ENCODE assay signal across 1 cellular context in genomic region chr5:139524446-139524845, GRCh38.
TF ChIP-seq lines count a peak whose summit lies in the region.

No MANE protein-coding gene starts in this region.

TF ChIP-seq in K562, 482 proteins besides CTCF, POLR2A, EP300 and RAD21:
- TF ChIP-seq NR2F6 (CRISPR knock-in tag; IDR thresholded peaks at IDR 0.05) (no peak), NRF1 (conservative IDR thresholded peaks at IDR 0.05 in 1 of 2, IDR thresholded peaks at IDR 0.05 in 1 of 2) (no peak), ZNF277 (CRISPR knock-in tag; IDR thresholded peaks at IDR 0.05; ENCODE audit: borderline replicate concordance) (no peak), BRD9 (IDR thresholded peaks at IDR 0.05; ENCODE audit: low read depth, partially characterized antibody) (no peak), MEF2D (tag; conservative IDR thresholded peaks at IDR 0.05; ENCODE audit: low read depth) (no peak), POU5F1 (IDR thresholded peaks at IDR 0.05; ENCODE audit: borderline replicate concordance, low read depth, low read length, partially characterized antibody) (no peak), SIX5 (IDR thresholded peaks at IDR 0.05; ENCODE audit: borderline replicate concordance in 1 of 2, insufficient read depth in 1 of 2, low read depth in 1 of 2, low read length in 2 of 2) (no peak), SMARCE1 (IDR thresholded peaks at IDR 0.05) (no peak)
TF ChIP-seq in K562: peak in this region for 0.
